ENCODE assay signal across 30 cellular contexts in genomic region chr7:24545215-24545614, GRCh38.
"Had no signal": no experiment of that assay in that cellular context is flagged by ENCODE, and none has a peak within 500 bp of the region (broad histone marks: within the 10 kb centered on the region; RNA-seq: fewer than 3 reads in every experiment).

No MANE protein-coding gene starts in this region.

- ATAC-seq: activated CD4-positive, alpha-beta T cell treated with anti-CD3 and anti-CD28 coated beads for 36 hours; activated CD8-positive, alpha-beta memory T cell treated with anti-CD3 and anti-CD28 coated beads, Interleukin-2, amount 10 ng/mL, durations not matched to agents 7 days and 5 days; activated CD8-positive, alpha-beta T cell treated with anti-CD3 and anti-CD28 coated beads, Interleukin-2, amount 10 ng/mL, durations not matched to agents 7 days and 5 days; activated naive CD8-positive, alpha-beta T cell treated with anti-CD3 and anti-CD28 coated beads, Interleukin-2, amount 50 U/mL, for 24 hours; body of pancreas; gastroesophageal sphincter; heart right ventricle had no signal

- H3K36me3 Mint-ChIP-seq: activated CD4-positive, alpha-beta memory T cell treated with anti-CD3 and anti-CD28 coated beads for 36 hours; activated CD8-positive, alpha-beta memory T cell treated with anti-CD3 and anti-CD28 coated beads, Interleukin-2, amount 10 ng/mL, durations not matched to agents 7 days and 5 days; activated naive CD4-positive, alpha-beta T cell treated with anti-CD3 and anti-CD28 coated beads, Interleukin-2, amount 50 U/mL, for 24 hours; activated naive CD8-positive, alpha-beta T cell treated with anti-CD3 and anti-CD28 coated beads for 36 hours had no signal

- DNase-seq: activated CD4-positive, alpha-beta memory T cell treated with anti-CD3 and anti-CD28 coated beads for 36 hours; activated CD4-positive, alpha-beta T cell treated with anti-CD3 and anti-CD28 coated beads for 36 hours; activated CD4-positive, alpha-beta T cell treated with anti-CD3 and anti-CD28 coated beads, Interleukin-2, amount 10 ng/mL, durations not matched to agents 24 days and 14 days; activated CD4-positive, CD25-positive, alpha-beta regulatory T cell; activated CD4-positive, CD25-positive, alpha-beta regulatory T cell treated with anti-CD3 and anti-CD28 coated beads, Interleukin-2, amount 50 U/mL, for 72 hours; activated CD8-positive, alpha-beta memory T cell treated with anti-CD3 and anti-CD28 coated beads, Interleukin-2, amount 10 ng/mL, durations not matched to agents 7 days and 5 days; activated CD8-positive, alpha-beta memory T cell treated with anti-CD3 and anti-CD28 coated beads, Interleukin-2, amount 50 U/mL, for 4 hours; activated CD8-positive, alpha-beta T cell treated with anti-CD3 and anti-CD28 coated beads, Interleukin-2, amount 10 ng/mL, durations not matched to agents 7 days and 5 days; activated effector memory CD4-positive, alpha-beta T cell treated with anti-CD3 and anti-CD28 coated beads, Interleukin-2, amount 50 U/mL, for 16 hours; activated naive CD4-positive, alpha-beta T cell treated with anti-CD3 and anti-CD28 coated beads for 36 hours; activated naive CD8-positive, alpha-beta T cell treated with anti-CD3 and anti-CD28 coated beads for 36 hours; activated naive CD8-positive, alpha-beta T cell treated with anti-CD3 and anti-CD28 coated beads, Interleukin-2, amount 50 U/mL, for 24 hours; activated T-cell treated with anti-CD3 and anti-CD28 coated beads, Interleukin-2, amount 50 U/mL, for 1 hour; activated T-cell treated with anti-CD3 and anti-CD28 coated beads, Interleukin-2, amount 50 U/mL, for 48 hours; adrenal gland; amygdala; aorta; body of pancreas; central memory CD4-positive, alpha-beta T cell; cerebellar nuclear complex; colonic mucosa; effector CD8-positive, alpha-beta T cell; esophagus squamous epithelium; foreskin melanocyte; heart right ventricle; T-helper 2 cell had no signal

- H3K4me3 Mint-ChIP-seq: activated CD4-positive, alpha-beta memory T cell treated with anti-CD3 and anti-CD28 coated beads for 36 hours; activated CD4-positive, alpha-beta T cell treated with anti-CD3 and anti-CD28 coated beads for 36 hours; activated CD4-positive, alpha-beta T cell treated with anti-CD3 and anti-CD28 coated beads, Interleukin-2, amount 10 ng/mL, durations not matched to agents 24 days and 14 days; activated CD8-positive, alpha-beta memory T cell treated with anti-CD3 and anti-CD28 coated beads, Interleukin-2, amount 10 ng/mL, durations not matched to agents 7 days and 5 days; activated CD8-positive, alpha-beta T cell treated with anti-CD3 and anti-CD28 coated beads, Interleukin-2, amount 10 ng/mL, durations not matched to agents 7 days and 5 days; activated naive CD4-positive, alpha-beta T cell treated with anti-CD3 and anti-CD28 coated beads for 36 hours; activated naive CD4-positive, alpha-beta T cell treated with anti-CD3 and anti-CD28 coated beads, Interleukin-2, amount 50 U/mL, for 24 hours; activated naive CD8-positive, alpha-beta T cell treated with anti-CD3 and anti-CD28 coated beads for 36 hours; activated naive CD8-positive, alpha-beta T cell treated with anti-CD3 and anti-CD28 coated beads, Interleukin-2, amount 50 U/mL, for 24 hours; activated T-helper 1 cell treated with anti-CD3 and anti-CD28 coated beads, Interleukin-12 subunit alpha, Interleukin-12 subunit beta, Interleukin-2, Interleukin-4 antibody, amounts not matched to agents 30 ng/mL and 10 ng/mL and 1 ng/mL, durations not matched to agents 14 hours and 24 hours and 36 hours had no signal

- H3K4me1 Mint-ChIP-seq: activated CD4-positive, alpha-beta T cell treated with anti-CD3 and anti-CD28 coated beads for 36 hours; activated CD4-positive, alpha-beta T cell treated with anti-CD3 and anti-CD28 coated beads, Interleukin-2, amount 10 ng/mL, durations not matched to agents 24 days and 14 days; activated CD8-positive, alpha-beta memory T cell treated with anti-CD3 and anti-CD28 coated beads, Interleukin-2, amount 10 ng/mL, durations not matched to agents 7 days and 5 days; activated naive CD4-positive, alpha-beta T cell treated with anti-CD3 and anti-CD28 coated beads, Interleukin-2, amount 50 U/mL, for 24 hours; activated naive CD8-positive, alpha-beta T cell treated with anti-CD3 and anti-CD28 coated beads for 36 hours; activated naive CD8-positive, alpha-beta T cell treated with anti-CD3 and anti-CD28 coated beads, Interleukin-2, amount 50 U/mL, for 24 hours had no signal

- H3K27ac Mint-ChIP-seq: activated CD4-positive, alpha-beta memory T cell treated with anti-CD3 and anti-CD28 coated beads for 36 hours; activated CD4-positive, alpha-beta T cell treated with anti-CD3 and anti-CD28 coated beads for 36 hours; activated CD4-positive, alpha-beta T cell treated with anti-CD3 and anti-CD28 coated beads, Interleukin-2, amount 10 ng/mL, durations not matched to agents 24 days and 14 days; activated CD8-positive, alpha-beta memory T cell treated with anti-CD3 and anti-CD28 coated beads, Interleukin-2, amount 10 ng/mL, durations not matched to agents 7 days and 5 days; activated CD8-positive, alpha-beta T cell treated with anti-CD3 and anti-CD28 coated beads, Interleukin-2, amount 10 ng/mL, durations not matched to agents 7 days and 5 days; activated naive CD4-positive, alpha-beta T cell treated with anti-CD3 and anti-CD28 coated beads for 36 hours; activated naive CD4-positive, alpha-beta T cell treated with anti-CD3 and anti-CD28 coated beads, Interleukin-2, amount 50 U/mL, for 24 hours; activated naive CD8-positive, alpha-beta T cell treated with anti-CD3 and anti-CD28 coated beads for 36 hours; activated naive CD8-positive, alpha-beta T cell treated with anti-CD3 and anti-CD28 coated beads, Interleukin-2, amount 50 U/mL, for 24 hours; activated T-helper 1 cell treated with anti-CD3 and anti-CD28 coated beads, Interleukin-12 subunit alpha, Interleukin-12 subunit beta, Interleukin-2, Interleukin-4 antibody, amounts not matched to agents 30 ng/mL and 10 ng/mL and 1 ng/mL, durations not matched to agents 14 hours and 24 hours and 36 hours; activated T-helper 2 cell treated with anti-CD3 and anti-CD28 coated beads, Interferon-gamma antibody, Interleukin-2, Interleukin-4, amounts not matched to agents 10 μg/mL and 5 μg/mL and 100 μg/mL, durations not matched to agents 14 hours and 24 hours and 36 hours had no signal

- H3K27me3 Mint-ChIP-seq: activated naive CD4-positive, alpha-beta T cell treated with anti-CD3 and anti-CD28 coated beads, Interleukin-2, amount 50 U/mL, for 24 hours had no signal

- H3K9me3 Mint-ChIP-seq: activated CD4-positive, alpha-beta memory T cell treated with anti-CD3 and anti-CD28 coated beads for 36 hours; activated CD4-positive, alpha-beta T cell treated with anti-CD3 and anti-CD28 coated beads, Interleukin-2, amount 10 ng/mL, durations not matched to agents 24 days and 14 days; activated naive CD4-positive, alpha-beta T cell treated with anti-CD3 and anti-CD28 coated beads for 36 hours; activated naive CD4-positive, alpha-beta T cell treated with anti-CD3 and anti-CD28 coated beads, Interleukin-2, amount 50 U/mL, for 24 hours; activated naive CD8-positive, alpha-beta T cell treated with anti-CD3 and anti-CD28 coated beads for 36 hours; activated naive CD8-positive, alpha-beta T cell treated with anti-CD3 and anti-CD28 coated beads, Interleukin-2, amount 50 U/mL, for 24 hours; activated T-helper 1 cell treated with anti-CD3 and anti-CD28 coated beads, Interleukin-12 subunit alpha, Interleukin-12 subunit beta, Interleukin-2, Interleukin-4 antibody, amounts not matched to agents 30 ng/mL and 10 ng/mL and 1 ng/mL, durations not matched to agents 14 hours and 24 hours and 36 hours; activated T-helper 2 cell treated with anti-CD3 and anti-CD28 coated beads, Interferon-gamma antibody, Interleukin-2, Interleukin-4, amounts not matched to agents 10 μg/mL and 5 μg/mL and 100 μg/mL, durations not matched to agents 14 hours and 24 hours and 36 hours had no signal
